3 cellular contexts compared by ENCODE assay signal in the genomic region with DNA sequence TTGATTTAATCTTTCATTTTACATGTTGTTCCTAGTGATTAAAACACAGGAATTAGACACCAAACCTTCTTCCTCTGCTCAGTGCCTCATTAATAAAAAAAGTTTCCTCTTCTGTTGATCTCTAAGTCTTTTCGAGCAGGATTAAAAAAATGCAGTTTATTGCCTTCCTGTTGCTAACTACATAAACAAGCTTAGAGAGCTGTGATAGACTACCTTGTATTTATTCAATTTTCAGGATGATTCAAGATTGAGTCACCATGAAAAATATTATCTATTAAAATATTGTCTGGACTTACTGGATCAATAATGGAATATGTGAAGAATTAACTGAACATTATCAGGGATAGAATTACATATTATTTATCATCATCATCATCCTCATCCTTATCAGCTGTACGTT.
"Had no signal": no experiment of that assay in that cellular context is flagged by ENCODE, and none has a peak within 500 bp of the region (broad histone marks: within the 10 kb centered on the region; RNA-seq: fewer than 3 reads in every experiment).

No MANE protein-coding gene starts in this region.

- ATAC-seq: GM12878 had no signal

- H3K4me3 ChIP-seq: GM12878 had no signal

- DNase-seq: GDM1, GF-D8 had no signal
